Comparison of ENCODE assay signal across 13 cellular contexts in genomic region chr13:73828811-73829210, GRCh38.
"Had no signal": no experiment of that assay in that cellular context is flagged by ENCODE, and none has a peak within 500 bp of the region (broad histone marks: within the 10 kb centered on the region; RNA-seq: fewer than 3 reads in every experiment).

No MANE protein-coding gene starts in this region.

- H3K27ac ChIP-seq: coronary artery, lower lobe of right lung, right atrium auricular region, skin epidermis, tibial nerve had no signal

- H3K27me3 ChIP-seq: right atrium auricular region, tibial nerve had no signal

- ATAC-seq: lower lobe of right lung had no signal

- H3K9me3 ChIP-seq: lower lobe of right lung, right atrium auricular region, tibial nerve had no signal

- DNase-seq: activated CD4-positive, alpha-beta T cell treated with anti-CD3 and anti-CD28 coated beads, Interleukin-2, amount 50 U/mL, for 1 hour; activated CD4-positive, CD25-positive, alpha-beta regulatory T cell; activated T-cell treated with anti-CD3 and anti-CD28 coated beads, Interleukin-2, amount 50 U/mL, for 48 hours; central memory CD4-positive, alpha-beta T cell; hippocampal formation; lower lobe of right lung; midbrain; stimulated activated CD4-positive, alpha-beta T cell treated with anti-CD3 and anti-CD28 coated beads, Interleukin-4, amount 100 ng/mL, for 4 hours; T1000 had no signal
